ENCODE assay signal across 2 cellular contexts in genomic region chr6:148405893-148406292, GRCh38.
TF ChIP-seq lines count a peak whose summit lies in the region.

No MANE protein-coding gene starts in this region.

TF ChIP-seq in HepG2, 621 proteins besides CTCF, POLR2A, EP300 and RAD21 (continued from another document):
- no peak for TF ChIP-seq GFI1 (CRISPR knock-in tag; IDR thresholded peaks at IDR 0.05; ENCODE audit: borderline replicate concordance)
- TF ChIP-seq, protein P1, sequence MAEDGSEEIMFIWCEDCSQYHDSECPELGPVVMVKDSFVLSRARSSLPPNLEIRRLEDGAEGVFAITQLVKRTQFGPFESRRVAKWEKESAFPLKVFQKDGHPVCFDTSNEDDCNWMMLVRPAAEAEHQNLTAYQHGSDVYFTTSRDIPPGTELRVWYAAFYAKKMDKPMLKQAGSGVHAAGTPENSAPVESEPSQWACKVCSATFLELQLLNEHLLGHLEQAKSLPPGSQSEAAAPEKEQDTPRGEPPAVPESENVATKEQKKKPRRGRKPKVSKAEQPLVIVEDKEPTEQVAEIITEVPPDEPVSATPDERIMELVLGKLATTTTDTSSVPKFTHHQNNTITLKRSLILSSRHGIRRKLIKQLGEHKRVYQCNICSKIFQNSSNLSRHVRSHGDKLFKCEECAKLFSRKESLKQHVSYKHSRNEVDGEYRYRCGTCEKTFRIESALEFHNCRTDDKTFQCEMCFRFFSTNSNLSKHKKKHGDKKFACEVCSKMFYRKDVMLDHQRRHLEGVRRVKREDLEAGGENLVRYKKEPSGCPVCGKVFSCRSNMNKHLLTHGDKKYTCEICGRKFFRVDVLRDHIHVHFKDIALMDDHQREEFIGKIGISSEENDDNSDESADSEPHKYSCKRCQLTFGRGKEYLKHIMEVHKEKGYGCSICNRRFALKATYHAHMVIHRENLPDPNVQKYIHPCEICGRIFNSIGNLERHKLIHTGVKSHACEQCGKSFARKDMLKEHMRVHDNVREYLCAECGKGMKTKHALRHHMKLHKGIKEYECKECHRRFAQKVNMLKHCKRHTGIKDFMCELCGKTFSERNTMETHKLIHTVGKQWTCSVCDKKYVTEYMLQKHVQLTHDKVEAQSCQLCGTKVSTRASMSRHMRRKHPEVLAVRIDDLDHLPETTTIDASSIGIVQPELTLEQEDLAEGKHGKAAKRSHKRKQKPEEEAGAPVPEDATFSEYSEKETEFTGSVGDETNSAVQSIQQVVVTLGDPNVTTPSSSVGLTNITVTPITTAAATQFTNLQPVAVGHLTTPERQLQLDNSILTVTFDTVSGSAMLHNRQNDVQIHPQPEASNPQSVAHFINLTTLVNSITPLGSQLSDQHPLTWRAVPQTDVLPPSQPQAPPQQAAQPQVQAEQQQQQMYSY (CRISPR knock-in tag; IDR thresholded peaks at IDR 0.05) = no peak
- no peak for TF ChIP-seq ZNF879 (CRISPR knock-in tag; IDR thresholded peaks at IDR 0.05)
- no peak for TF ChIP-seq ZNF124 (CRISPR knock-in tag; IDR thresholded peaks at IDR 0.05)
- no peak for TF ChIP-seq IRX3 (CRISPR knock-in tag; IDR thresholded peaks at IDR 0.05; ENCODE audit: borderline replicate concordance, low read depth)
- no peak for TF ChIP-seq ZNF468 (CRISPR knock-in tag; IDR thresholded peaks at IDR 0.05)
- TF ChIP-seq, protein P2, sequence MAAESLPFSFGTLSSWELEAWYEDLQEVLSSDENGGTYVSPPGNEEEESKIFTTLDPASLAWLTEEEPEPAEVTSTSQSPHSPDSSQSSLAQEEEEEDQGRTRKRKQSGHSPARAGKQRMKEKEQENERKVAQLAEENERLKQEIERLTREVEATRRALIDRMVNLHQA (CRISPR knock-in tag; IDR thresholded peaks at IDR 0.05) = no peak
- no peak for TF ChIP-seq ZNF121 (CRISPR knock-in tag; IDR thresholded peaks at IDR 0.05)
- no peak for TF ChIP-seq SMARCC2 (IDR thresholded peaks at IDR 0.05)
- TF ChIP-seq ZNF777 (CRISPR knock-in tag; IDR thresholded peaks at IDR 0.05) = no peak
- TF ChIP-seq ZNF839 (CRISPR knock-in tag; IDR thresholded peaks at IDR 0.05; ENCODE audit: borderline replicate concordance) = no peak
- TF ChIP-seq AGO1 (IDR thresholded peaks at IDR 0.05; ENCODE audit: low read depth, low read length, poor library complexity, severe bottlenecking) = no peak
- no peak for TF ChIP-seq EZH2 (conservative IDR thresholded peaks at IDR 0.05; ENCODE audit: low read depth, low read length)

TF ChIP-seq in endothelial cell of umbilical vein, 7 proteins besides CTCF, POLR2A, EP300 and RAD21 (continued from another document):
- TF ChIP-seq EZH2 (IDR thresholded peaks at IDR 0.05; ENCODE audit: borderline replicate concordance, low read depth, low read length, severe bottlenecking) (no peak), GATA2 (IDR thresholded peaks at IDR 0.05; ENCODE audit: insufficient read depth, insufficient read length, low read depth, low read length) (no peak), JUN (IDR thresholded peaks at IDR 0.05; ENCODE audit: borderline replicate concordance, insufficient read depth, insufficient read length, low read depth) (no peak), MAX (IDR thresholded peaks at IDR 0.05; ENCODE audit: insufficient read depth, insufficient read length) (no peak), MYC (IDR thresholded peaks at IDR 0.05; ENCODE audit: low read depth, low read length) (no peak), POLR2AphosphoS5 (IDR thresholded peaks at IDR 0.05; ENCODE audit: insufficient read depth, low read depth, low read length) (no peak)
